Comparison of ENCODE assay signal across 10 cellular contexts in genomic region chr6:129695373-129696027, GRCh38. TPM values are rescaled to one million over a fixed set of nuclear protein-coding genes. Genes with fewer than 3 reads are reported as not detected.
DNase-seq lines count a peak whose midpoint lies in the region; ATAC-seq and TF ChIP-seq lines count a peak whose summit lies in the region.
"Had no signal": no experiment of that assay in that cellular context is flagged by ENCODE, and none has a peak within 500 bp of the region (broad histone marks: within the 10 kb centered on the region; RNA-seq: fewer than 3 reads in every experiment).

No MANE protein-coding gene starts in this region.

- H3K27me3 ChIP-seq in left ventricle myocardium inferior (ENCODE audit: low read depth) = no peaks in the 10 kb centered on the region

- ATAC-seq in Right ventricle myocardium superior (ENCODE audit: poor library complexity) (no peak), HG03175 (IDR thresholded peaks at IDR 0.05; ENCODE audit: unreplicated experiment) (peak; percentile 42)

- no peaks in the 10 kb centered on the region for H3K36me3 ChIP-seq in left ventricle myocardium inferior

- peaks cover 35% of the 10 kb centered on the region for H3K4me1 Mint-ChIP-seq in stimulated activated naive CD8-positive, alpha-beta T cell treated with anti-CD3 and anti-CD28 coated beads, Interleukin-15, Interleukin-2, amounts not matched to agents 100 ng/mL and 50 ng/mL, for 24 hours (ENCODE audit: low read depth)

- DNase-seq in left ventricle myocardium inferior = no peak
- DNase-seq in Right ventricle myocardium superior = no peak
- DNase-seq in activated naive CD4-positive, alpha-beta T cell treated with anti-CD3 and anti-CD28 coated beads, Interleukin-2, amount 50 U/mL, for 16 hours = peak; percentile 25
- DNase-seq in NCI-H446 (lab: John Stamatoyannopoulos, UW) = no peak
- no peak for DNase-seq in occipital lobe (lab: John Stamatoyannopoulos, UW)
- DNase-seq in middle frontal gyrus (ENCODE audit: extremely low spot score, low spot score) = no peak
- DNase-seq: AML-193, SIG-M5 had no signal

- peak overlapping the region; percentile 17 for H3K4me3 Mint-ChIP-seq in stimulated activated naive CD8-positive, alpha-beta T cell treated with anti-CD3 and anti-CD28 coated beads, Interleukin-15, Interleukin-2, amounts not matched to agents 100 ng/mL and 50 ng/mL, for 24 hours

- H3K4me3 ChIP-seq in left ventricle myocardium inferior = no peak overlapping the region

- no peaks in the 10 kb centered on the region for H3K27me3 Mint-ChIP-seq in stimulated activated naive CD8-positive, alpha-beta T cell treated with anti-CD3 and anti-CD28 coated beads, Interleukin-15, Interleukin-2, amounts not matched to agents 100 ng/mL and 50 ng/mL, for 24 hours

- H3K4me1 ChIP-seq in left ventricle myocardium inferior = peaks cover 32% of the 10 kb centered on the region

- peak overlapping the region; percentile 74 for H3K27ac Mint-ChIP-seq in stimulated activated naive CD8-positive, alpha-beta T cell treated with anti-CD3 and anti-CD28 coated beads, Interleukin-15, Interleukin-2, amounts not matched to agents 100 ng/mL and 50 ng/mL, for 24 hours

- intact Hi-C loops in left ventricle myocardium inferior (cut with micrococcal nuclease) (no loop called here), Right ventricle myocardium superior (cut with DNase I) (no loop called here)

- H3K9me3 Mint-ChIP-seq in stimulated activated naive CD8-positive, alpha-beta T cell treated with anti-CD3 and anti-CD28 coated beads, Interleukin-15, Interleukin-2, amounts not matched to agents 100 ng/mL and 50 ng/mL, for 24 hours = no peaks in the 10 kb centered on the region

- no peaks in the 10 kb centered on the region for H3K9me3 ChIP-seq in left ventricle myocardium inferior (replicated peaks)

- H3K27ac ChIP-seq in left ventricle myocardium inferior (replicated peaks) = peak overlapping the region; percentile 63

- H3K36me3 Mint-ChIP-seq in stimulated activated naive CD8-positive, alpha-beta T cell treated with anti-CD3 and anti-CD28 coated beads, Interleukin-15, Interleukin-2, amounts not matched to agents 100 ng/mL and 50 ng/mL, for 24 hours (ENCODE audit: low read depth) = no peaks in the 10 kb centered on the region

- TF ChIP-seq CTCF in left ventricle myocardium inferior (IDR thresholded peaks at IDR 0.05; ENCODE audit: borderline replicate concordance) = no peak

RNA-seq across cellular contexts. Expression of gene ARHGAP18, which starts 14.5 kb away (rescaled TPM):
- 5.6 TPM for total RNA-seq in left ventricle myocardium inferior
- 7.9 TPM for total RNA-seq in Right ventricle myocardium superior
- total RNA-seq in occipital lobe = 8.6 TPM
